In genomic region chr9:96874947-96875459, GRCh38 we compare ENCODE assay signal across 1 cellular context.
TF ChIP-seq lines count a peak whose summit lies in the region.

No MANE protein-coding gene starts in this region.

TF ChIP-seq in HepG2, 621 proteins besides CTCF, POLR2A, EP300 and RAD21 (continues in another document):
- TF ChIP-seq TRIM24 (CRISPR knock-in tag; IDR thresholded peaks at IDR 0.05): no peak
- no peak for TF ChIP-seq ZNF569 (CRISPR knock-in tag; IDR thresholded peaks at IDR 0.05; ENCODE audit: borderline replicate concordance)
- TF ChIP-seq ARID5B (CRISPR knock-in tag; IDR thresholded peaks at IDR 0.05): 0 out of 2 replicates have a peak, but pooled peaks have one; percentile 3
- no peak for TF ChIP-seq MTA1 (CRISPR knock-in tag; IDR thresholded peaks at IDR 0.05; ENCODE audit: borderline replicate concordance)
- TF ChIP-seq CREBL2 (CRISPR knock-in tag; IDR thresholded peaks at IDR 0.05; ENCODE audit: borderline replicate concordance): no peak
- TF ChIP-seq NFIC (IDR thresholded peaks at IDR 0.05; ENCODE audit: low read length): no peak
- TF ChIP-seq ZNF772 (CRISPR knock-in tag; IDR thresholded peaks at IDR 0.05): peak; percentile 10; the same call in 1 of the 2 replicates
- TF ChIP-seq ZC3H13 (CRISPR knock-in tag; IDR thresholded peaks at IDR 0.05): no peak
- TF ChIP-seq SMAD3 (CRISPR knock-in tag; IDR thresholded peaks at IDR 0.05): peak; percentile 1; the same call in 1 of the 2 replicates
- TF ChIP-seq FOSL1 (CRISPR knock-in tag; IDR thresholded peaks at IDR 0.05; ENCODE audit: borderline replicate concordance): peak; percentile 24; the same call in 1 of the 2 replicates
- TF ChIP-seq, protein P1, sequence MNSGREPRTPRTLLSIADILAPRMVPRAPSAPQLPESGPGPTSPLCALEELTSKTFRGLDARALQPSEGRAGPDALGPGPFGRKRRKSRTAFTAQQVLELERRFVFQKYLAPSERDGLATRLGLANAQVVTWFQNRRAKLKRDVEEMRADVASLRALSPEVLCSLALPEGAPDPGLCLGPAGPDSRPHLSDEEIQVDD (CRISPR knock-in tag; IDR thresholded peaks at IDR 0.05; ENCODE audit: borderline replicate concordance): no peak
- TF ChIP-seq ARNTL (CRISPR knock-in tag; IDR thresholded peaks at IDR 0.05): 0 out of 2 replicates have a peak, but pooled peaks have one; percentile 4
- TF ChIP-seq RARA (CRISPR knock-in tag; IDR thresholded peaks at IDR 0.05): 0 out of 2 replicates have a peak, but pooled peaks have one; percentile 11
- no peak for TF ChIP-seq NAIF1 (CRISPR knock-in tag; IDR thresholded peaks at IDR 0.05; ENCODE audit: borderline replicate concordance)
- TF ChIP-seq PCBP1 (IDR thresholded peaks at IDR 0.05; ENCODE audit: borderline replicate concordance, low read depth, low read length): no peak
- TF ChIP-seq, protein P2, sequence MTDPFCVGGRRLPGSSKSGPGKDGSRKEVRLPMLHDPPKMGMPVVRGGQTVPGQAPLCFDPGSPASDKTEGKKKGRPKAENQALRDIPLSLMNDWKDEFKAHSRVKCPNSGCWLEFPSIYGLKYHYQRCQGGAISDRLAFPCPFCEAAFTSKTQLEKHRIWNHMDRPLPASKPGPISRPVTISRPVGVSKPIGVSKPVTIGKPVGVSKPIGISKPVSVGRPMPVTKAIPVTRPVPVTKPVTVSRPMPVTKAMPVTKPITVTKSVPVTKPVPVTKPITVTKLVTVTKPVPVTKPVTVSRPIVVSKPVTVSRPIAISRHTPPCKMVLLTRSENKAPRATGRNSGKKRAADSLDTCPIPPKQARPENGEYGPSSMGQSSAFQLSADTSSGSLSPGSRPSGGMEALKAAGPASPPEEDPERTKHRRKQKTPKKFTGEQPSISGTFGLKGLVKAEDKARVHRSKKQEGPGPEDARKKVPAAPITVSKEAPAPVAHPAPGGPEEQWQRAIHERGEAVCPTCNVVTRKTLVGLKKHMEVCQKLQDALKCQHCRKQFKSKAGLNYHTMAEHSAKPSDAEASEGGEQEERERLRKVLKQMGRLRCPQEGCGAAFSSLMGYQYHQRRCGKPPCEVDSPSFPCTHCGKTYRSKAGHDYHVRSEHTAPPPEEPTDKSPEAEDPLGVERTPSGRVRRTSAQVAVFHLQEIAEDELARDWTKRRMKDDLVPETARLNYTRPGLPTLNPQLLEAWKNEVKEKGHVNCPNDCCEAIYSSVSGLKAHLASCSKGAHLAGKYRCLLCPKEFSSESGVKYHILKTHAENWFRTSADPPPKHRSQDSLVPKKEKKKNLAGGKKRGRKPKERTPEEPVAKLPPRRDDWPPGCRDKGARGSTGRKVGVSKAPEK (CRISPR knock-in tag; IDR thresholded peaks at IDR 0.05; ENCODE audit: borderline replicate concordance): 0 out of 2 replicates have a peak, but pooled peaks have one; percentile 26
- peak; percentile 18 for TF ChIP-seq PAXIP1 (CRISPR knock-in tag; conservative IDR thresholded peaks at IDR 0.05)
- TF ChIP-seq, protein P3, sequence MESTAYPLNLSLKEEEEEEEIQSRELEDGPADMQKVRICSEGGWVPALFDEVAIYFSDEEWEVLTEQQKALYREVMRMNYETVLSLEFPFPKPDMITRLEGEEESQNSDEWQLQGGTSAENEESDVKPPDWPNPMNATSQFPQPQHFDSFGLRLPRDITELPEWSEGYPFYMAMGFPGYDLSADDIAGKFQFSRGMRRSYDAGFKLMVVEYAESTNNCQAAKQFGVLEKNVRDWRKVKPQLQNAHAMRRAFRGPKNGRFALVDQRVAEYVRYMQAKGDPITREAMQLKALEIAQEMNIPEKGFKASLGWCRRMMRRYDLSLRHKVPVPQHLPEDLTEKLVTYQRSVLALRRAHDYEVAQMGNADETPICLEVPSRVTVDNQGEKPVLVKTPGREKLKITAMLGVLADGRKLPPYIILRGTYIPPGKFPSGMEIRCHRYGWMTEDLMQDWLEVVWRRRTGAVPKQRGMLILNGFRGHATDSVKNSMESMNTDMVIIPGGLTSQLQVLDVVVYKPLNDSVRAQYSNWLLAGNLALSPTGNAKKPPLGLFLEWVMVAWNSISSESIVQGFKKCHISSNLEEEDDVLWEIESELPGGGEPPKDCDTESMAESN (CRISPR knock-in tag; conservative IDR thresholded peaks at IDR 0.05): no peak
- no peak for TF ChIP-seq HHEX (CRISPR knock-in tag; IDR thresholded peaks at IDR 0.05)
- TF ChIP-seq, protein P4, sequence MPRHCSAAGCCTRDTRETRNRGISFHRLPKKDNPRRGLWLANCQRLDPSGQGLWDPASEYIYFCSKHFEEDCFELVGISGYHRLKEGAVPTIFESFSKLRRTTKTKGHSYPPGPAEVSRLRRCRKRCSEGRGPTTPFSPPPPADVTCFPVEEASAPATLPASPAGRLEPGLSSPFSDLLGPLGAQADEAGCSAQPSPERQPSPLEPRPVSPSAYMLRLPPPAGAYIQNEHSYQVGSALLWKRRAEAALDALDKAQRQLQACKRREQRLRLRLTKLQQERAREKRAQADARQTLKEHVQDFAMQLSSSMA (CRISPR knock-in tag; IDR thresholded peaks at IDR 0.05): 0 out of 2 replicates have a peak, but pooled peaks have one; percentile 0
- TF ChIP-seq SPEN (CRISPR knock-in tag; IDR thresholded peaks at IDR 0.05; ENCODE audit: low read depth): no peak
- TF ChIP-seq, protein P5, sequence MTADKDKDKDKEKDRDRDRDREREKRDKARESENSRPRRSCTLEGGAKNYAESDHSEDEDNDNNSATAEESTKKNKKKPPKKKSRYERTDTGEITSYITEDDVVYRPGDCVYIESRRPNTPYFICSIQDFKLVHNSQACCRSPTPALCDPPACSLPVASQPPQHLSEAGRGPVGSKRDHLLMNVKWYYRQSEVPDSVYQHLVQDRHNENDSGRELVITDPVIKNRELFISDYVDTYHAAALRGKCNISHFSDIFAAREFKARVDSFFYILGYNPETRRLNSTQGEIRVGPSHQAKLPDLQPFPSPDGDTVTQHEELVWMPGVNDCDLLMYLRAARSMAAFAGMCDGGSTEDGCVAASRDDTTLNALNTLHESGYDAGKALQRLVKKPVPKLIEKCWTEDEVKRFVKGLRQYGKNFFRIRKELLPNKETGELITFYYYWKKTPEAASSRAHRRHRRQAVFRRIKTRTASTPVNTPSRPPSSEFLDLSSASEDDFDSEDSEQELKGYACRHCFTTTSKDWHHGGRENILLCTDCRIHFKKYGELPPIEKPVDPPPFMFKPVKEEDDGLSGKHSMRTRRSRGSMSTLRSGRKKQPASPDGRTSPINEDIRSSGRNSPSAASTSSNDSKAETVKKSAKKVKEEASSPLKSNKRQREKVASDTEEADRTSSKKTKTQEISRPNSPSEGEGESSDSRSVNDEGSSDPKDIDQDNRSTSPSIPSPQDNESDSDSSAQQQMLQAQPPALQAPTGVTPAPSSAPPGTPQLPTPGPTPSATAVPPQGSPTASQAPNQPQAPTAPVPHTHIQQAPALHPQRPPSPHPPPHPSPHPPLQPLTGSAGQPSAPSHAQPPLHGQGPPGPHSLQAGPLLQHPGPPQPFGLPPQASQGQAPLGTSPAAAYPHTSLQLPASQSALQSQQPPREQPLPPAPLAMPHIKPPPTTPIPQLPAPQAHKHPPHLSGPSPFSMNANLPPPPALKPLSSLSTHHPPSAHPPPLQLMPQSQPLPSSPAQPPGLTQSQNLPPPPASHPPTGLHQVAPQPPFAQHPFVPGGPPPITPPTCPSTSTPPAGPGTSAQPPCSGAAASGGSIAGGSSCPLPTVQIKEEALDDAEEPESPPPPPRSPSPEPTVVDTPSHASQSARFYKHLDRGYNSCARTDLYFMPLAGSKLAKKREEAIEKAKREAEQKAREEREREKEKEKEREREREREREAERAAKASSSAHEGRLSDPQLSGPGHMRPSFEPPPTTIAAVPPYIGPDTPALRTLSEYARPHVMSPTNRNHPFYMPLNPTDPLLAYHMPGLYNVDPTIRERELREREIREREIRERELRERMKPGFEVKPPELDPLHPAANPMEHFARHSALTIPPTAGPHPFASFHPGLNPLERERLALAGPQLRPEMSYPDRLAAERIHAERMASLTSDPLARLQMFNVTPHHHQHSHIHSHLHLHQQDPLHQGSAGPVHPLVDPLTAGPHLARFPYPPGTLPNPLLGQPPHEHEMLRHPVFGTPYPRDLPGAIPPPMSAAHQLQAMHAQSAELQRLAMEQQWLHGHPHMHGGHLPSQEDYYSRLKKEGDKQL (CRISPR knock-in tag; IDR thresholded peaks at IDR 0.05; ENCODE audit: low read depth): no peak
- TF ChIP-seq ZNF503 (CRISPR knock-in tag; IDR thresholded peaks at IDR 0.05): no peak; the same call in 1 of the 2 replicates
- no peak for TF ChIP-seq HMG20A (CRISPR knock-in tag; IDR thresholded peaks at IDR 0.05; ENCODE audit: borderline replicate concordance)
- no peak for TF ChIP-seq GABPA (IDR thresholded peaks at IDR 0.05; ENCODE audit: low read depth, low read length)
- peak; percentile 46; the same call in 1 of the 2 replicates for TF ChIP-seq GABPA (CRISPR knock-in tag; IDR thresholded peaks at IDR 0.05; ENCODE audit: low read depth)
- TF ChIP-seq ZBTB7A (CRISPR knock-in tag; IDR thresholded peaks at IDR 0.05): no peak
- no peak for TF ChIP-seq STAG1 (CRISPR knock-in tag; IDR thresholded peaks at IDR 0.05)
- TF ChIP-seq ZNF784 (CRISPR knock-in tag; IDR thresholded peaks at IDR 0.05; ENCODE audit: borderline replicate concordance): no peak
- TF ChIP-seq ZNF225 (CRISPR knock-in tag; IDR thresholded peaks at IDR 0.05): no peak
- TF ChIP-seq SATB2 (CRISPR knock-in tag; IDR thresholded peaks at IDR 0.05): no peak
- no peak for TF ChIP-seq AKAP8 (CRISPR knock-in tag; IDR thresholded peaks at IDR 0.05)
- TF ChIP-seq NONO (IDR thresholded peaks at IDR 0.05): no peak
- TF ChIP-seq NONO (CRISPR knock-in tag; conservative IDR thresholded peaks at IDR 0.05): no peak
